ENCODE assay signal across 15 cellular contexts in genomic region chr2:75571730-75572430, GRCh38. TPM values are rescaled to one million over a fixed set of nuclear protein-coding genes. Genes with fewer than 3 reads are reported as not detected.
A peak's percentile ranks its signal among the peaks of the same experiment; 100 is the strongest.
DNase-seq lines count a peak whose midpoint lies in the region; ATAC-seq and TF ChIP-seq lines count a peak whose summit lies in the region.
"Had no signal": no experiment of that assay in that cellular context is flagged by ENCODE, and none has a peak within 500 bp of the region (broad histone marks: within the 10 kb centered on the region; RNA-seq: fewer than 3 reads in every experiment).

No MANE protein-coding gene starts in this region.

- H3K18ac ChIP-seq in IMR-90 (ENCODE audit: low read depth, low read length) (no peak overlapping the region), trophoblast cell (ENCODE audit: low read length) (no peak overlapping the region)

- H3K27me3 Mint-ChIP-seq in chondrocyte (ENCODE audit: low read depth) = no peaks in the 10 kb centered on the region
- H3K27me3 Mint-ChIP-seq in type B pancreatic cell = no peaks in the 10 kb centered on the region
- no peaks in the 10 kb centered on the region for H3K27me3 Mint-ChIP-seq in MCF 10A (ENCODE audit: insufficient read depth, unreplicated experiment)
- H3K27me3 Mint-ChIP-seq in CD8-positive, alpha-beta T cell (ENCODE audit: low read depth) = peaks cover 31% of the 10 kb centered on the region

- H3K9me3 ChIP-seq in IMR-90 (ENCODE audit: control insufficient read depth, insufficient read depth, low read length) (no peaks in the 10 kb centered on the region), lower lobe of right lung (no peaks in the 10 kb centered on the region), trophoblast cell (ENCODE audit: insufficient read depth, low read depth, low read length) (no peaks in the 10 kb centered on the region)
- no peaks in the 10 kb centered on the region for H3K9me3 ChIP-seq in CD8-positive, alpha-beta T cell (ENCODE audit: low read length)

- H3K36me3 Mint-ChIP-seq in chondrocyte (ENCODE audit: low read depth) (no peaks in the 10 kb centered on the region), type B pancreatic cell (no peaks in the 10 kb centered on the region), MCF 10A (ENCODE audit: insufficient read depth, unreplicated experiment) (no peaks in the 10 kb centered on the region)
- H3K36me3 Mint-ChIP-seq in CD8-positive, alpha-beta T cell = no peaks in the 10 kb centered on the region

- no peak overlapping the region for H2AK9ac ChIP-seq in IMR-90 (replicated peaks; ENCODE audit: low read depth, low read length, poor library complexity)

- peak overlapping the region; percentile 1; the same call in 1 of the 2 replicates for H2BK20ac ChIP-seq in IMR-90 (ENCODE audit: low read depth, low read length)

- H4K12ac ChIP-seq in trophoblast cell (ENCODE audit: low read depth, low read length) = no peak overlapping the region

- no peaks in the 10 kb centered on the region for H4K20me1 ChIP-seq in IMR-90 (ENCODE audit: insufficient read depth, low read length)

- no peak overlapping the region for H4K5ac ChIP-seq in IMR-90 (ENCODE audit: low read depth, low read length)

- H2BK5ac ChIP-seq in IMR-90 (ENCODE audit: low read depth, low read length, poor library complexity, severe bottlenecking) (no peak overlapping the region), trophoblast cell (ENCODE audit: low read depth, low read length, poor library complexity) (no peak overlapping the region)

- peak overlapping the region; percentile 2; the same call in 1 of the 2 replicates for H2AK5ac ChIP-seq in IMR-90 (ENCODE audit: low read depth, low read length)
- H2AK5ac ChIP-seq in trophoblast cell (ENCODE audit: low read length) = no peak overlapping the region

- H3K9me3 Mint-ChIP-seq in chondrocyte (ENCODE audit: low read depth) = no peaks in the 10 kb centered on the region
- H3K9me3 Mint-ChIP-seq in type B pancreatic cell = no peaks in the 10 kb centered on the region
- H3K9me3 Mint-ChIP-seq in MCF 10A (ENCODE audit: unreplicated experiment) = no peaks in the 10 kb centered on the region
- H3K9me3 Mint-ChIP-seq in CD8-positive, alpha-beta T cell = no peaks in the 10 kb centered on the region
- H3K9me3 Mint-ChIP-seq: endodermal cell had no signal

- H4K91ac ChIP-seq in IMR-90 (ENCODE audit: insufficient read depth, low read depth, low read length) (no peak overlapping the region; the same call in 1 of the 2 replicates), trophoblast cell (ENCODE audit: low read depth, low read length) (no peak overlapping the region)

- H2BK120ac ChIP-seq in IMR-90 (ENCODE audit: low read depth, low read length) (0 out of 2 replicates have a peak overlapping the region, but pooled peaks have one; percentile 14), trophoblast cell (ENCODE audit: insufficient read depth, low read length, poor library complexity) (no peak overlapping the region)

- in situ Hi-C loops in IMR-90 (cut with MboI; ENCODE audit: low sequenced_read_pairs) = no loop called here

- CTCF ChIA-PET in IMR-90 (lab: Yijun Ruan, JAX) = no interaction called here
- CTCF ChIA-PET in MCF 10A (lab: Yijun Ruan, JAX) = interaction anchor here (0.6 to 15.3 kb wide), 8 partner anchors 8 to 107 kb away, joined by 3 to 159 read pairs (median 6); no protein-coding TSS in a partner anchor
- CTCF ChIA-PET in CD8-positive, alpha-beta T cell (lab: Charles Lee) = no interaction called here

- peaks cover 12% of the 10 kb centered on the region; the same call in 1 of the 2 replicates for H3K9me1 ChIP-seq in IMR-90 (ENCODE audit: insufficient read depth, low read length)

- H3K4me1 ChIP-seq in IMR-90 (ENCODE audit: control insufficient read depth, insufficient read depth, low read length) (peaks cover 8% of the 10 kb centered on the region), lower lobe of right lung (no peaks in the 10 kb centered on the region), trophoblast cell (ENCODE audit: control insufficient read depth in 1 of 2, insufficient read depth in 2 of 2, low read length in 2 of 2) (peaks cover 9 to 12% of the 10 kb centered on the region in 2 experiments)
- no peaks in the 10 kb centered on the region for H3K4me1 ChIP-seq in CD8-positive, alpha-beta T cell (ENCODE audit: insufficient read depth, low read length)

- no peaks in the 10 kb centered on the region for H3K79me2 ChIP-seq in trophoblast cell (ENCODE audit: control insufficient read depth, insufficient read depth, low read length, poor library complexity)

- no peaks in the 10 kb centered on the region for H3K27me3 ChIP-seq in IMR-90 (ENCODE audit: control insufficient read depth, insufficient read depth, low read length)
- no peaks in the 10 kb centered on the region for H3K27me3 ChIP-seq in lower lobe of right lung (ENCODE audit: low read depth)
- no peaks in the 10 kb centered on the region for H3K27me3 ChIP-seq in trophoblast cell (ENCODE audit: insufficient read depth, low read length)
- no peaks in the 10 kb centered on the region for H3K27me3 ChIP-seq in CD8-positive, alpha-beta T cell (ENCODE audit: insufficient read depth, low read length)

- no peak overlapping the region for H3K56ac ChIP-seq in IMR-90 (ENCODE audit: extremely low read depth, insufficient read depth, low read length)

- TF ChIP-seq RAD21 in IMR-90 (IDR thresholded peaks at IDR 0.05; ENCODE audit: low read length) = no peak

- intact Hi-C loops in IMR-90 (cut with micrococcal nuclease) (no loop called here), lower lobe of right lung (cut with DNase I) (no loop called here), MCF 10A (cut with micrococcal nuclease) (no loop called here)
- intact Hi-C loops in CD8-positive, alpha-beta T cell (cut with DNase I, micrococcal nuclease) = no loop called here

- H2AFZ ChIP-seq in IMR-90 (replicated peaks; ENCODE audit: low read length, poor library complexity) (peak overlapping the region; percentile 62), trophoblast cell (ENCODE audit: insufficient read depth, low read length, poor library complexity) (no peak overlapping the region)

- H3K9ac ChIP-seq in IMR-90 (ENCODE audit: low read depth, low read length) (no peak overlapping the region), trophoblast cell (ENCODE audit: low read length) (no peak overlapping the region)

- H3K4me2 ChIP-seq in IMR-90 (ENCODE audit: low read depth, low read length) = no peak overlapping the region
- H3K4me2 ChIP-seq in trophoblast cell (ENCODE audit: low read length) = no peak overlapping the region

- dilution Hi-C loops in IMR-90 (cut with HindIII; ENCODE audit: low sequenced_read_pairs, unreplicated experiment) = no loop called here

- H3K27ac Mint-ChIP-seq in chondrocyte (ENCODE audit: unreplicated experiment) (peak overlapping the region; percentile 90), type B pancreatic cell (peak overlapping the region; percentile 51), MCF 10A (ENCODE audit: low read depth, unreplicated experiment) (no peak overlapping the region)
- no peak overlapping the region for H3K27ac Mint-ChIP-seq in CD8-positive, alpha-beta T cell
- H3K27ac Mint-ChIP-seq: endodermal cell had no signal

- H3K14ac ChIP-seq in IMR-90 (replicated peaks; ENCODE audit: low read depth, low read length) (peak overlapping the region; percentile 30; the same call in 1 of the 2 replicates), trophoblast cell (ENCODE audit: low read length) (no peak overlapping the region)

- H3K4me3 ChIP-seq in IMR-90 (ENCODE audit: insufficient read depth, low read depth, low read length) (no peak overlapping the region), lower lobe of right lung (no peak overlapping the region), trophoblast cell (ENCODE audit: low read depth, low read length) (no peak overlapping the region)
- H3K4me3 ChIP-seq in CD8-positive, alpha-beta T cell (ENCODE audit: low read depth, low read length) = no peak overlapping the region
- H3K4me3 ChIP-seq: GM12878 had no signal

- H3K4ac ChIP-seq in IMR-90 (ENCODE audit: low read depth, low read length) = no peak overlapping the region; the same call in 1 of the 2 replicates
- no peak overlapping the region for H3K4ac ChIP-seq in trophoblast cell (ENCODE audit: low read depth, low read length)

- ATAC-seq in IMR-90 (ENCODE audit: low read depth) (peak; percentile 40), lower lobe of right lung (no peak)
- no peak for ATAC-seq in CD8-positive, alpha-beta T cell
- ATAC-seq: activated CD4-positive, CD25-positive, alpha-beta regulatory T cell treated with anti-CD3 and anti-CD28 coated beads, Interleukin-2, amount 50 U/mL, for 24 hours; GM12878; Panc1 had no signal

- H3K23ac ChIP-seq in IMR-90 (ENCODE audit: low read depth, low read length) = peak overlapping the region; percentile 51; the same call in 1 of the 2 replicates
- no peak overlapping the region for H3K23ac ChIP-seq in trophoblast cell (ENCODE audit: low read length)

- H3K36me3 ChIP-seq in IMR-90 (ENCODE audit: control insufficient read depth, insufficient read depth, low read length) (no peaks in the 10 kb centered on the region), lower lobe of right lung (no peaks in the 10 kb centered on the region), trophoblast cell (ENCODE audit: control insufficient read depth in 1 of 2, insufficient read depth in 2 of 2, low read length in 2 of 2) (no peaks in the 10 kb centered on the region)
- no peaks in the 10 kb centered on the region for H3K36me3 ChIP-seq in CD8-positive, alpha-beta T cell (ENCODE audit: insufficient read depth, low read length)

- no peak for TF ChIP-seq POLR2A in IMR-90 (IDR thresholded peaks at IDR 0.05; ENCODE audit: low read depth, low read length)

- H4K8ac ChIP-seq in IMR-90 (ENCODE audit: low read depth in 2 of 2, low read length in 2 of 2) (peak overlapping the region in 1 of 2 experiments; percentile 24; a peak in 2 of 4 replicates), trophoblast cell (ENCODE audit: low read depth, low read length) (no peak overlapping the region)

- no CpG with 5 or more reads among the region's 4 CpGs for WGBS in IMR-90 (ENCODE audit: extremely low coverage in 2 of 2, insufficient read length in 1 of 2), 2 experiments
- no CpG with 5 or more reads among the region's 4 CpGs for WGBS in trophoblast cell (ENCODE audit: extremely low coverage, insufficient coverage, insufficient read length)

- H3K79me1 ChIP-seq in IMR-90 (ENCODE audit: low read depth in 1 of 2, low read length in 2 of 2) = 0 out of 4 replicates have a peak, but pooled peaks cover 0 to 8% of the 10 kb centered on the region in 2 experiments
- H3K79me1 ChIP-seq in trophoblast cell (ENCODE audit: low read length) = peaks cover 3% of the 10 kb centered on the region

- DNase-seq in IMR-90 = peak; percentile 68
- no peak for DNase-seq in chondrocyte (ENCODE audit: low spot score)
- no peak for DNase-seq in lower lobe of right lung
- DNase-seq in type B pancreatic cell (ENCODE audit: extremely low spot score, unreplicated experiment) = no peak
- DNase-seq in MCF 10A (ENCODE audit: unreplicated experiment) = no peak
- no peak for DNase-seq in trophoblast cell
- no peak for DNase-seq in CD8-positive, alpha-beta T cell
- DNase-seq: activated effector memory CD4-positive, alpha-beta T cell treated with Interleukin-2 at 50 U/mL for 16 hours; endodermal cell; GF-D8; left cardiac atrium had no signal

- POLR2A ChIA-PET in IMR-90 (lab: Charles Lee; ENCODE audit: unreplicated experiment) = no interaction called here
- POLR2A ChIA-PET in MCF 10A (lab: Yijun Ruan, JAX) = interaction anchor here (5.1 kb wide), 1 partner anchor 10 kb away, joined by 33 read pairs; the partner anchor contains the start of gene EVA1A
- POLR2A ChIA-PET in CD8-positive, alpha-beta T cell (lab: Charles Lee) = no interaction called here

- H2BK15ac ChIP-seq in IMR-90 (ENCODE audit: low read depth, low read length) = no peak overlapping the region

- TF ChIP-seq CTCF in IMR-90 (conservative IDR thresholded peaks at IDR 0.05; ENCODE audit: low read depth, low read length) (no peak), chondrocyte (IDR thresholded peaks at IDR 0.05) (no peak), lower lobe of right lung (IDR thresholded peaks at IDR 0.05) (no peak), type B pancreatic cell (conservative IDR thresholded peaks at IDR 0.05) (no peak), MCF 10A (IDR thresholded peaks at IDR 0.05; ENCODE audit: unreplicated experiment) (no peak)
- TF ChIP-seq CTCF in CD8-positive, alpha-beta T cell (IDR thresholded peaks at IDR 0.05) = no peak

- peaks cover 26% of the 10 kb centered on the region for H3K4me1 Mint-ChIP-seq in chondrocyte (ENCODE audit: low read depth)
- peaks cover 34% of the 10 kb centered on the region for H3K4me1 Mint-ChIP-seq in type B pancreatic cell (ENCODE audit: unreplicated experiment)
- H3K4me1 Mint-ChIP-seq in MCF 10A (ENCODE audit: insufficient read depth, unreplicated experiment) = peaks cover 21% of the 10 kb centered on the region
- H3K4me1 Mint-ChIP-seq in CD8-positive, alpha-beta T cell (ENCODE audit: low read depth) = no peaks in the 10 kb centered on the region

- H3K27ac ChIP-seq in IMR-90 (ENCODE audit: insufficient read depth, low read length) = no peak overlapping the region
- peak overlapping the region; percentile 71 for H3K27ac ChIP-seq in lower lobe of right lung
- no peak overlapping the region for H3K27ac ChIP-seq in trophoblast cell (ENCODE audit: low read depth, low read length)
- H3K27ac ChIP-seq in CD8-positive, alpha-beta T cell (ENCODE audit: low read depth, low read length) = no peak overlapping the region

- BruUV-seq in IMR-90 (replicated peaks; lab: Mats Ljungman, UMichigan) = no TSS peak
- BruUV-seq in MCF 10A (replicated peaks; lab: Mats Ljungman, UMichigan) = no TSS peak

- no peak overlapping the region for H3K4me3 Mint-ChIP-seq in chondrocyte (ENCODE audit: unreplicated experiment)
- no peak overlapping the region for H3K4me3 Mint-ChIP-seq in type B pancreatic cell
- H3K4me3 Mint-ChIP-seq in MCF 10A (ENCODE audit: unreplicated experiment) = no peak overlapping the region
- no peak overlapping the region for H3K4me3 Mint-ChIP-seq in CD8-positive, alpha-beta T cell
- H3K4me3 Mint-ChIP-seq: endodermal cell had no signal

- H2BK12ac ChIP-seq in trophoblast cell (ENCODE audit: low read length) = no peak overlapping the region

RNA-seq across cellular contexts. Expression of gene EVA1A, which starts 11.1 kb away (rescaled TPM):
- total RNA-seq in IMR-90 (2012; rRNA removed) (89.2 and 93.7 TPM in 2 replicates), chondrocyte (19.8 to 27.3 TPM (median 20.9 TPM) in 3 replicates), lower lobe of right lung (31.7 TPM), type B pancreatic cell (ENCODE audit: low replicate concordance) (10.8 and 13.5 TPM in 2 replicates), MCF 10A (2022) (7.6 and 14.4 TPM in 2 replicates)
- 54.5 and 61.6 TPM in 2 replicates for polyA plus RNA-seq in IMR-90 (2012; rRNA removed)
- polyA plus RNA-seq in IMR-90 (2012; cell fraction: cytosol; rRNA removed) = 71.6 and 118 TPM in 2 replicates
- polyA plus RNA-seq in IMR-90 (2012; cell fraction: nucleus; rRNA removed; ENCODE audit: low replicate concordance) = 36.3 and 66.6 TPM in 2 replicates
- 20.1 and 20.6 TPM in 2 replicates for polyA plus RNA-seq in trophoblast cell (2013)
- not detected for total RNA-seq in CD8-positive, alpha-beta T cell
- total RNA-seq: T-helper 2 cell treated with Interferon-gamma antibody and Interleukin-4, amounts not matched to agents 100 ng/mL and 5 ng/mL, for 36 hours had no signal

Comparison
In these comparisons a context has a peak if more than half of its experiments do, and no peak if none do; other contexts are left out.
1. H3K27ac Mint-ChIP-seq: peak in chondrocyte (single experiment) and type B pancreatic cell (single experiment); none in MCF 10A (single experiment) and CD8-positive, alpha-beta T cell (single experiment).